23 cellular contexts compared by ENCODE assay signal in genomic region chr5:148421661-148422060, GRCh38.
"Had no signal": no experiment of that assay in that cellular context is flagged by ENCODE, and none has a peak within 500 bp of the region (broad histone marks: within the 10 kb centered on the region; RNA-seq: fewer than 3 reads in every experiment).

No MANE protein-coding gene starts in this region.

- H3K4me3 Mint-ChIP-seq: natural killer cell, T-cell had no signal

- H3K4me1 ChIP-seq: adrenal gland, ascending aorta, lower lobe of right lung, prostate gland, spleen, stomach, suprapubic skin, tibial nerve had no signal

- H3K27me3 Mint-ChIP-seq: T-cell had no signal

- H3K9me3 Mint-ChIP-seq: activated T-helper 2 cell treated with anti-CD3 and anti-CD28 coated beads, Interferon-gamma antibody, Interleukin-2, Interleukin-4, amounts not matched to agents 10 μg/mL and 5 μg/mL and 100 μg/mL, durations not matched to agents 14 hours and 24 hours and 36 hours; natural killer cell; T-cell had no signal

- DNase-seq: activated CD4-positive, alpha-beta T cell treated with anti-CD3 and anti-CD28 coated beads, Interleukin-2, amount 50 U/mL, for 4 hours; activated naive CD4-positive, alpha-beta T cell; adrenal gland; brain microvascular endothelial cell; caudate nucleus; dermis blood vessel endothelial cell; effector CD8-positive, alpha-beta T cell; erythroblast; foreskin fibroblast; kidney; lower lobe of right lung; natural killer cell; spleen; stimulated activated CD4-positive, alpha-beta T cell treated with anti-CD3 and anti-CD28 coated beads, Interleukin-4, amount 100 ng/mL, for 1 hour; stomach; T-cell; WERI-Rb-1 had no signal

- H3K4me3 ChIP-seq: adrenal gland, ascending aorta, lower lobe of right lung, prostate gland, spleen, stomach, suprapubic skin, tibial nerve had no signal

- H3K27ac Mint-ChIP-seq: activated T-helper 2 cell treated with anti-CD3 and anti-CD28 coated beads, Interferon-gamma antibody, Interleukin-2, Interleukin-4, amounts not matched to agents 10 μg/mL and 5 μg/mL and 100 μg/mL, durations not matched to agents 14 hours and 24 hours and 36 hours; natural killer cell had no signal

- H3K9me3 ChIP-seq: adrenal gland, ascending aorta, lower lobe of right lung, prostate gland, spleen, stomach, suprapubic skin, tibial nerve had no signal

- ATAC-seq: lower lobe of right lung, natural killer cell, SK-N-SH treated with all-trans-retinoic acid at 6 μM for 48 hours, T-cell had no signal

- H3K27ac ChIP-seq: adrenal gland, ascending aorta, brain microvascular endothelial cell, lower lobe of right lung, prostate gland, spleen, stomach, suprapubic skin, tibial nerve, WERI-Rb-1 had no signal

- H3K27me3 ChIP-seq: adrenal gland, ascending aorta, brain microvascular endothelial cell, spleen, stomach, suprapubic skin, tibial nerve had no signal
